ENCODE assay signal across 8 cellular contexts in the genomic region with DNA sequence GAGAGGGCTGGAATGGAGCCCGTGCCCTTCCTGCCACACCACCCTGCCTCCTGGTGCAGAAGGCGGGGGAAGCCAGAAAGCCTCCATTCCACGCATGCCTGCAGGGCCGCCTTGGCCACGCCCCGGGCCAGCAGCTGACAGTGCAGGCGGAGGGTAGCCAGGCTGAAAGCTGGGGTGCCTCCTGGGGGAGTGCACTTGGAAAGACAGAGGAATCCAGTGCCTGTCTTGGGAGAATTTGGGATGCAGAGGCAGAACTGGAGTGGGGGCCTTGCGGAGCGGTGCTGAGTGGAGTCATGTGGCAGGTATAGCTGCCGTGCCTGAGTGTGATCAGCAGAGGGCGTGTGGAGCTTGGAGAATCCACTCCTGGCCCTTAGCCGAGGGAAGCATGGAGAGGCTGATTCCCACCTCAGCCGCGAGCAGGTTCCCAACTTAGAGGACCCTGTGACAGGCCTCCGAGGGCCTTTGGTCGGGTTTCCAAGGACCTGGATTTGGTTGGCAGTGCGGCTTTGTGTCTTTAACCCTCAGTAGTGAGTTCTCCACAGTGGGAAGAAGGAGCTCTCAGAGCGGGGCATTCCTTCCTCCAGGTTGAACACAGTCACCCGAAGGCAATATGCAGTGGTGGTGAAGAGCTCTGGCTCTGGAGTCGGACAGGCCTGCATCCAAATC. TPM values are rescaled to one million over a fixed set of nuclear protein-coding genes. Genes with fewer than 3 reads are reported as not detected.
A peak's percentile ranks its signal among the peaks of the same experiment; 100 is the strongest.
DNase-seq lines count a peak whose midpoint lies in the region; ATAC-seq, FAIRE-seq and TF ChIP-seq lines count a peak whose summit lies in the region.

No MANE protein-coding gene starts in this region.

- DNase-seq in CD8-positive, alpha-beta memory T cell, result peak; percentile 47 to 74 (median 52)
- DNase-seq in SJCRH30 (peak; percentile 93 to 97), frontal cortex (ENCODE audit: low spot score in 2 of 2) (peak; percentile 79 to 89), nucleus accumbens (lab: John Stamatoyannopoulos, UW) (peak in 55 of 56 donors; percentile 48 to 95 (median 83)), suprapubic skin (ENCODE audit: low spot score in 2 of 2) (peak; percentile 89 to 93)
- peak; percentile 86 for DNase-seq in activated naive CD4-positive, alpha-beta T cell treated with anti-CD3 and anti-CD28 coated beads for 36 hours

- no peaks in the 10 kb centered on the region for H4K20me1 ChIP-seq in Loucy (ENCODE audit: insufficient read depth, low read length, poor library complexity, severe bottlenecking)

- TF ChIP-seq POLR2A in suprapubic skin (IDR thresholded peaks at IDR 0.05), result no peak

- peaks cover 9% of the 10 kb centered on the region for H3K4me1 ChIP-seq in CD8-positive, alpha-beta memory T cell (ENCODE audit: insufficient read depth, low read length)
- H3K4me1 ChIP-seq in Loucy (ENCODE audit: insufficient read depth, low read length, poor library complexity, severe bottlenecking) (no peaks in the 10 kb centered on the region), SJCRH30 (peaks cover 25% of the 10 kb centered on the region; the same call in 1 of the 2 replicates), suprapubic skin (peaks cover 26% of the 10 kb centered on the region)

- no peaks in the 10 kb centered on the region for H3K36me3 ChIP-seq in CD8-positive, alpha-beta memory T cell (ENCODE audit: insufficient read depth, low read length)
- H3K36me3 ChIP-seq in Loucy (ENCODE audit: insufficient read depth, low read length), result no peaks in the 10 kb centered on the region
- no peaks in the 10 kb centered on the region for H3K36me3 ChIP-seq in SJCRH30
- peaks cover 17% of the 10 kb centered on the region for H3K36me3 ChIP-seq in suprapubic skin

- TF ChIP-seq EP300 in suprapubic skin (IDR thresholded peaks at IDR 0.05), result no peak

- H3K27me3 ChIP-seq in CD8-positive, alpha-beta memory T cell (ENCODE audit: insufficient read depth, low read length, poor library complexity, severe bottlenecking), result no peaks in the 10 kb centered on the region
- H3K27me3 ChIP-seq in Loucy (ENCODE audit: insufficient read depth, low read length, poor library complexity, severe bottlenecking), result no peaks in the 10 kb centered on the region
- H3K27me3 ChIP-seq in SJCRH30, result no peaks in the 10 kb centered on the region
- H3K27me3 ChIP-seq in suprapubic skin, result no peaks in the 10 kb centered on the region

- H3K9me2 ChIP-seq in Loucy (replicated peaks; ENCODE audit: low read depth, low read length), result no peaks in the 10 kb centered on the region

- FAIRE-seq in frontal cortex (lab: Jason Lieb, UNC), result no peak

- H3F3A ChIP-seq in Loucy (ENCODE audit: low read depth), result no peaks in the 10 kb centered on the region

- no peaks in the 10 kb centered on the region for H3K9me3 ChIP-seq in CD8-positive, alpha-beta memory T cell (ENCODE audit: low read length)
- no peaks in the 10 kb centered on the region for H3K9me3 ChIP-seq in Loucy (ENCODE audit: insufficient read depth, low read depth, low read length)
- no peaks in the 10 kb centered on the region for H3K9me3 ChIP-seq in SJCRH30 (replicated peaks)
- no peaks in the 10 kb centered on the region for H3K9me3 ChIP-seq in suprapubic skin

- no peak overlapping the region for H3K4me2 ChIP-seq in Loucy (ENCODE audit: low read depth, low read length, poor library complexity, severe bottlenecking)

- H3K79me2 ChIP-seq in Loucy (ENCODE audit: insufficient read depth, low read length), result no peaks in the 10 kb centered on the region

- ATAC-seq in GM21529 (IDR thresholded peaks at IDR 0.05; ENCODE audit: unreplicated experiment), result peak; percentile 80

- peaks cover 0 to 9% (median 0%) of the 10 kb centered on the region in 3 donors for H3K36me3 Mint-ChIP-seq in CD8-positive, alpha-beta memory T cell
- H3K36me3 Mint-ChIP-seq in activated naive CD4-positive, alpha-beta T cell treated with anti-CD3 and anti-CD28 coated beads for 36 hours (ENCODE audit: low read depth), result no peaks in the 10 kb centered on the region

- no peak overlapping the region for H2AFZ ChIP-seq in Loucy (ENCODE audit: low read length)

- H3K4me3 ChIP-seq in CD8-positive, alpha-beta memory T cell (ENCODE audit: low read length), result peak overlapping the region; percentile 62
- no peak overlapping the region for H3K4me3 ChIP-seq in Loucy (ENCODE audit: low read length, poor library complexity, severe bottlenecking)
- peak overlapping the region; percentile 35 for H3K4me3 ChIP-seq in SJCRH30
- peak overlapping the region; percentile 44 for H3K4me3 ChIP-seq in suprapubic skin

- CTCF ChIA-PET in CD8-positive, alpha-beta memory T cell (lab: Charles Lee), result interaction anchor here (0.7 to 2.2 kb wide), 18 partner anchors 9 to 566 kb away, joined by 3 to 18 read pairs (median 5); a partner anchor contains a TSS
- CTCF ChIA-PET in activated naive CD4-positive, alpha-beta T cell treated with anti-CD3 and anti-CD28 coated beads for 36 hours (lab: Charles Lee), result interaction anchor here (0.6 to 3.8 kb wide), 22 partner anchors 9 to 235 kb away, joined by 3 to 28 read pairs (median 4); a partner anchor contains a TSS

- peaks cover 6 to 8% of the 10 kb centered on the region in 2 donors for H3K27me3 Mint-ChIP-seq in CD8-positive, alpha-beta memory T cell
- H3K27me3 Mint-ChIP-seq in activated naive CD4-positive, alpha-beta T cell treated with anti-CD3 and anti-CD28 coated beads for 36 hours (ENCODE audit: low read depth), result no peaks in the 10 kb centered on the region

- H3K27ac ChIP-seq in CD8-positive, alpha-beta memory T cell (ENCODE audit: low read depth, low read length), result no peak overlapping the region
- H3K27ac ChIP-seq in SJCRH30 (peak overlapping the region; percentile 58), suprapubic skin (peak overlapping the region; percentile 3)

- TF ChIP-seq CTCF in Loucy (conservative IDR thresholded peaks at IDR 0.05; ENCODE audit: low read length) (peak; percentile 81), suprapubic skin (IDR thresholded peaks at IDR 0.05) (peak; percentile 63 to 90)

- POLR2A ChIA-PET in CD8-positive, alpha-beta memory T cell (lab: Charles Lee), result interaction anchor here (0.6 to 2.3 kb wide), 3 partner anchors 9 to 1264 kb away, joined by 3 to 16 read pairs (median 5); a partner anchor contains a TSS

- H3K4me1 Mint-ChIP-seq in CD8-positive, alpha-beta memory T cell, result peaks cover 5 to 12% (median 6%) of the 10 kb centered on the region in 3 donors
- peaks cover 28% of the 10 kb centered on the region for H3K4me1 Mint-ChIP-seq in activated naive CD4-positive, alpha-beta T cell treated with anti-CD3 and anti-CD28 coated beads for 36 hours (ENCODE audit: low read depth)

- peak overlapping the region in 6 of 8 donors; percentile 1 to 87 (median 47) for H3K27ac Mint-ChIP-seq in CD8-positive, alpha-beta memory T cell
- H3K27ac Mint-ChIP-seq in activated naive CD4-positive, alpha-beta T cell treated with anti-CD3 and anti-CD28 coated beads for 36 hours, result peak overlapping the region; percentile 61

- WGBS in suprapubic skin, result 11% methylated on average over 11 of the region's 20 CpGs

- H3K9ac ChIP-seq in Loucy (ENCODE audit: low read depth, low read length, poor library complexity, severe bottlenecking), result no peak overlapping the region

- intact Hi-C loops in activated naive CD4-positive, alpha-beta T cell treated with anti-CD3 and anti-CD28 coated beads for 36 hours (cut with micrococcal nuclease), result loop anchor here (1.0 to 5.0 kb wide), 3 partner anchors 9 to 190 kb away; a partner anchor contains a TSS

- no peaks in the 10 kb centered on the region for H3K9me3 Mint-ChIP-seq in CD8-positive, alpha-beta memory T cell
- no peaks in the 10 kb centered on the region for H3K9me3 Mint-ChIP-seq in activated naive CD4-positive, alpha-beta T cell treated with anti-CD3 and anti-CD28 coated beads for 36 hours

- H3K4me3 Mint-ChIP-seq in CD8-positive, alpha-beta memory T cell, result peak overlapping the region; percentile 40 to 84 (median 77)
- H3K4me3 Mint-ChIP-seq in activated naive CD4-positive, alpha-beta T cell treated with anti-CD3 and anti-CD28 coated beads for 36 hours, result peak overlapping the region; percentile 67

RNA-seq across cellular contexts. Expression of a gene that starts 9.1 kb away (rescaled TPM):
- 100 to 1,000 TPM; 100 to 108 TPM for total RNA-seq in CD8-positive, alpha-beta memory T cell
- polyA plus RNA-seq in CD8-positive, alpha-beta memory T cell, result 56.3 TPM
- total RNA-seq in SJCRH30 (2014; rRNA removed; shearing (Covaris generic)), result 74.2 and 77.5 TPM in 2 replicates
- total RNA-seq in activated naive CD4-positive, alpha-beta T cell treated with anti-CD3 and anti-CD28 coated beads for 36 hours, result 10 to 100 TPM; 44.4 to 45.2 TPM
- 17.9 TPM for total RNA-seq in frontal cortex
- total RNA-seq in suprapubic skin, result 10 to 100 TPM; 30.2 to 37.6 (median 34.0) TPM

RNA-seq across cellular contexts. Expression of a gene that starts 21.8 kb away (rescaled TPM):
- total RNA-seq in CD8-positive, alpha-beta memory T cell, result 10 to 100 TPM; 41.2 to 46.0 TPM
- polyA plus RNA-seq in CD8-positive, alpha-beta memory T cell, result 11.2 TPM
- total RNA-seq in SJCRH30 (2014; rRNA removed; shearing (Covaris generic)), result 27.7 and 28.0 TPM in 2 replicates
- 1 to 10 TPM; 5.7 to 6.8 TPM for total RNA-seq in activated naive CD4-positive, alpha-beta T cell treated with anti-CD3 and anti-CD28 coated beads for 36 hours
- total RNA-seq in frontal cortex (22.4 TPM), suprapubic skin (10 to 100 TPM; 52.0 to 78.1 (median 63.0) TPM)

RNA-seq across cellular contexts. Expression of a gene that starts 39.5 kb away (rescaled TPM):
- total RNA-seq in CD8-positive, alpha-beta memory T cell, result 10 to 100 TPM; 51.1 to 56.9 TPM
- polyA plus RNA-seq in CD8-positive, alpha-beta memory T cell, result 36.9 TPM
- 38.7 and 40.3 TPM in 2 replicates for total RNA-seq in SJCRH30 (2014; rRNA removed; shearing (Covaris generic))
- total RNA-seq in activated naive CD4-positive, alpha-beta T cell treated with anti-CD3 and anti-CD28 coated beads for 36 hours, result 10 to 100 TPM; 27.8 to 29.6 TPM
- total RNA-seq in frontal cortex (16.3 TPM), suprapubic skin (100 to 1,000 TPM in 3 of 4 donors, 10 to 100 TPM in 1; 73.3 to 119 (median 106) TPM)

RNA-seq across cellular contexts. Expression of a gene that starts 39.9 kb away (rescaled TPM):
- 10 to 100 TPM; 48.8 to 50.4 TPM for total RNA-seq in CD8-positive, alpha-beta memory T cell
- polyA plus RNA-seq in CD8-positive, alpha-beta memory T cell, result 23.6 TPM
- 30.2 and 36.9 TPM in 2 replicates for total RNA-seq in SJCRH30 (2014; rRNA removed; shearing (Covaris generic))
- total RNA-seq in activated naive CD4-positive, alpha-beta T cell treated with anti-CD3 and anti-CD28 coated beads for 36 hours, result 10 to 100 TPM; 28.0 to 29.4 TPM
- 19.6 TPM for total RNA-seq in frontal cortex
- 10 to 100 TPM; 11.6 to 19.9 (median 14.1) TPM for total RNA-seq in suprapubic skin

RNA-seq across cellular contexts. Expression of a gene that starts 58.5 kb away (rescaled TPM):
- 1 to 10 TPM; 1.9 to 2.6 TPM for total RNA-seq in CD8-positive, alpha-beta memory T cell
- polyA plus RNA-seq in CD8-positive, alpha-beta memory T cell, result 1.1 TPM
- total RNA-seq in SJCRH30 (2014; rRNA removed; shearing (Covaris generic)), result 27.7 and 28.0 TPM in 2 replicates
- total RNA-seq in activated naive CD4-positive, alpha-beta T cell treated with anti-CD3 and anti-CD28 coated beads for 36 hours, result under 1 TPM; 0.33 to 0.57 TPM
- 10.2 TPM for total RNA-seq in frontal cortex
- total RNA-seq in suprapubic skin, result 10 to 100 TPM in 2 of 4 donors, 1 to 10 TPM in 2; 3.7 to 26.2 (median 11.3) TPM
